8 cellular contexts compared by ENCODE assay signal in the genomic region with DNA sequence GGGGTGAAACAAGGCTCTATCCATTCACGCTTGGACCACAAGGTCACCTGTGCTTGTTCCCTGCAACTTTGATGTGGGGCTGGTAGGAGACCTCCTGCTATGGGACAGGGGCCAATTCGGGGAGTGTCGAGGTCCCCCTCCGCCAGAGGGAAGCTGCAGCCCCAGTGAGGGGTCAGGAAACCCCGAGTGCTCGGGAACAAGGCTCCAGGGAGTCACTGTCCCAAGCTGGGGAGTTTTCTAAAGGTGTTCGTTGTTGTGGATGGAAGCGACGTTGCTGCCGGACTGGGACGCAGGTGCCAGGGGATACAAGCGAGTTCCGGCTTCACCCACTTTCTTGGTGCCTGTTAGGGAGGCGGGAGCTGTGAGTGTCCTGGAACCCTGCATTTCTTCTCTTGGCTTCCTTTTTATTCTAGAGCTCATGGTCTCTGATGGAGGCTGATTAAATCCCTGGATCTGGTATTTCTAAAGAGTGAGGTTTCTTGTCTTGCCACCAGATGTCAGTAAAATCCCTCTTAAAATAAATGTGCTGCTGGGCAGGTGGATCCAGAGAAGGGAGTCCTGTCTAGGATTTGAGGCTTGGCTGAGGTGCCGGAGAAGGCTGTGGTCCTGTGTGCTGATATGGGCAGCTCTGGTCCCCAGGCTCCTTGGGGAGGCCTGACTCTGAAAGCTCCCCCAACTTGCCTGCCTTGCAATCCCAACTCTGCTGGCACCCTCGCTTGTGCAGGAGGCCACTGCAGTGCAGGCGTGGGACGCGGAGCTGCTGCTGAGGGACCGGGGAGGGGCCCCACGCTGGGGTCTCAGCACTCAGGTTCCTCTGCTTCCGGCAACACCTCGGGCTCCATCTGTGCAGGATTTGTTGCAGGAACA.
DNase-seq lines count a peak whose midpoint lies in the region; ATAC-seq and TF ChIP-seq lines count a peak whose summit lies in the region.

No MANE protein-coding gene starts in this region.

- no peak overlapping the region for H3K27ac ChIP-seq in GM23248

- H3K27me3 Mint-ChIP-seq in MCF 10A (ENCODE audit: insufficient read depth, unreplicated experiment) (peaks cover 13% of the 10 kb centered on the region), type B pancreatic cell (peaks cover 18% of the 10 kb centered on the region)

- H4K20me1 ChIP-seq in GM23248 (ENCODE audit: insufficient read depth) = no peaks in the 10 kb centered on the region

- no peak overlapping the region for H3K4me3 ChIP-seq in GM23248

- H3K4me3 Mint-ChIP-seq in MCF 10A (ENCODE audit: unreplicated experiment) (no peak overlapping the region), type B pancreatic cell (no peak overlapping the region)

- no TSS peak for BruUV-seq in MCF 10A (replicated peaks; lab: Mats Ljungman, UMichigan)

- no peaks in the 10 kb centered on the region for H3K4me1 ChIP-seq in GM23248 (ENCODE audit: insufficient read depth)

- intact Hi-C loops in MCF 10A (cut with micrococcal nuclease) = loop anchor here (1.0 to 10.0 kb wide), 3 partner anchors 1036 to 1400 kb away; no protein-coding TSS in a partner anchor

- H3K27ac Mint-ChIP-seq in MCF 10A (ENCODE audit: low read depth, unreplicated experiment) (no peak overlapping the region), type B pancreatic cell (no peak overlapping the region)

- no peaks in the 10 kb centered on the region for H3K9me2 ChIP-seq in GM23248 (ENCODE audit: insufficient read depth)

- TF ChIP-seq CTCF in MCF 10A (IDR thresholded peaks at IDR 0.05; ENCODE audit: unreplicated experiment) (peak; percentile 38), type B pancreatic cell (conservative IDR thresholded peaks at IDR 0.05) (peak; percentile 85)

- H3K4me2 ChIP-seq in GM23248 (ENCODE audit: unreplicated experiment) = no peak overlapping the region

- H3K9me3 ChIP-seq in GM23248 (ENCODE audit: low read depth) = no peaks in the 10 kb centered on the region

- WGBS in GM23248 (ENCODE audit: low coverage in 1 of 2, low lambda C conversion rate in 2 of 2, missing lambda C conversion rate in 2 of 2), 2 experiments = 34 to 36% methylated on average over 23 of the region's 23 CpGs

- H3K36me3 ChIP-seq in GM23248 (ENCODE audit: low read depth) = no peaks in the 10 kb centered on the region

- no peak for ATAC-seq in HG02884 (IDR thresholded peaks at IDR 0.05; ENCODE audit: unreplicated experiment)
- ATAC-seq in HG03135 (IDR thresholded peaks at IDR 0.05; ENCODE audit: unreplicated experiment) = no peak

- H3K27me3 ChIP-seq in GM23248 (replicated peaks; ENCODE audit: insufficient read depth) = peaks cover 4% of the 10 kb centered on the region

- H3K79me2 ChIP-seq in GM23248 (ENCODE audit: insufficient read depth) = no peaks in the 10 kb centered on the region

- CTCF ChIA-PET in MCF 10A (lab: Yijun Ruan, JAX) = interaction anchor here (0.6 to 9.3 kb wide), 36 partner anchors 8 to 1474 kb away, joined by 3 to 161 read pairs (median 4); no protein-coding TSS in a partner anchor

- H3K4me1 Mint-ChIP-seq in MCF 10A (ENCODE audit: insufficient read depth, unreplicated experiment) (no peaks in the 10 kb centered on the region), type B pancreatic cell (ENCODE audit: unreplicated experiment) (peaks cover 4% of the 10 kb centered on the region)

- DNase-seq in ACHN (peak; percentile 47), GM23248 (peak; percentile 71), NCI-H2196 (lab: John Stamatoyannopoulos, UW; ENCODE audit: unreplicated experiment) (peak; percentile 41), MCF 10A (ENCODE audit: unreplicated experiment) (peak; percentile 52), iris pigment epithelial cell (ENCODE audit: low read depth) (peak; percentile 42), type B pancreatic cell (ENCODE audit: extremely low spot score, unreplicated experiment) (peak; percentile 62)

- in situ Hi-C loops in ACHN (cut with HindIII; ENCODE audit: low pct_ligation_motif_present, low pct_unique_long_range_greater_than_20kb, low sequenced_read_pairs) = no loop called here
- in situ Hi-C loops in GM23248 (cut with MboI) = loop anchor here (10.0 to 25.0 kb wide), 3 partner anchors 970 to 1388 kb away; no protein-coding TSS in a partner anchor

- no peak overlapping the region for H2AFZ ChIP-seq in GM23248

- no peaks in the 10 kb centered on the region for H3K9me3 Mint-ChIP-seq in MCF 10A (ENCODE audit: unreplicated experiment)
- no peaks in the 10 kb centered on the region for H3K9me3 Mint-ChIP-seq in type B pancreatic cell

- no peaks in the 10 kb centered on the region for H3F3A ChIP-seq in GM23248 (ENCODE audit: insufficient read depth)

- no peak overlapping the region for H3K9ac ChIP-seq in GM23248

- POLR2A ChIA-PET in MCF 10A (lab: Yijun Ruan, JAX) = interaction anchor here (0.6 kb wide), 1 partner anchor 586 kb away, joined by 3 read pairs; no protein-coding TSS in a partner anchor

- no peaks in the 10 kb centered on the region for H3K36me3 Mint-ChIP-seq in MCF 10A (ENCODE audit: insufficient read depth, unreplicated experiment)
- no peaks in the 10 kb centered on the region for H3K36me3 Mint-ChIP-seq in type B pancreatic cell
